20 cellular contexts compared by ENCODE assay signal in the genomic region with DNA sequence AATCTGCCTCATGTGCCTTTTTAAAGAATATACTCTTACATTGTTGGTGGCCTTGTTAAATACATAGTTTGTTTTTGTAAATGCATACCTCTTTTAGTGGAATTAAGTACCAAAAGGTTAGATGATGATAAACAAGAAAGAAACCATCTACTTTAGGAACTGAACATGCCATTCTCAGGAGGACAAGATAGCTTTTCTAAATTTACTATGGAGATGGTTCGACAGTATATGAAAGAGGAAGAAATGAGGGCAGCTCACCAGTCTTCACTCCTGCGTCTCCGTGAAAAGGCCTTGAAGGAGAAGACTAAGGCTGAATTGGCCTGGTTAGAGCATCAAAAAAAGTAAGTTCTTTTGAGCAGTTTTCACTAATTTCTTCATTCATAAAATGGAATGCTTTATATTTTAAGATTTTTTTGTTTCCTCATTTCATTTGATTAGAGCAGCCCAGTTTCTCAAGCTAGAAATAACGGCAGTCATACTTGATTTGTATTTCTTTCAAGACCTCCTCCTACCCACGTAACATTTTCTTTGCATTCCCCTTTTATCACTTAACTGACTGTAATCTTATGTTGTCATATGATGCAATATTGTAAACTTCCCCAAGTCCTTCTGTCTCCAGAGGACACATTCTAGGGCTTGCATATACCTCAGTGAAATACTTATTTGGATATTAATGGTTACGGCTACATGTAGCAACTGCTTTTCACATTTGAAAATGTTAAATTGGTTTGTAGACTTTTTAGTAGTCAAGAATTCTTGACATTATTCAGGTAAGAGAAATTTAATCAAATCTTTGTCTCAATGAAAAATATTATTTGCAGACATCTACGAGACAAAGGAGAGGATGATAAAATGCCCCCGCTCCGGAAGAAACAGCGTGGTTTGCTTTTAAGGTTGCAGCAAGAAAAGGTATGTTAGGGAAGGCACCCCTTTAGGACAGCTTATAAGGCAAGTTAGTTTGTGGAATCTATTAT.
"Had no signal": no experiment of that assay in that cellular context is flagged by ENCODE, and none has a peak within 500 bp of the region (broad histone marks: within the 10 kb centered on the region; RNA-seq: fewer than 3 reads in every experiment).

No MANE protein-coding gene starts in this region.

- FAIRE-seq: endothelial cell of umbilical vein had no signal

- H3K27ac Mint-ChIP-seq: activated B cell treated with CpG ODN at 0.5 μM for 24 hours; activated CD8-positive, alpha-beta T cell treated with anti-CD3 and anti-CD28 coated beads for 36 hours; activated naive CD8-positive, alpha-beta T cell; nephron had no signal

- H3K4me1 ChIP-seq: esophagus squamous epithelium, foreskin keratinocyte, prostate gland had no signal

- H3K4me3 Mint-ChIP-seq: activated B cell treated with CpG ODN at 0.5 μM for 24 hours; activated CD8-positive, alpha-beta T cell treated with anti-CD3 and anti-CD28 coated beads for 36 hours; activated naive CD8-positive, alpha-beta T cell; activated T-cell treated with anti-CD3 and anti-CD28 coated beads, Interleukin-2, amount 50 U/mL, for 4 hours; central memory CD8-positive, alpha-beta T cell; nephron had no signal

- H3K4me1 Mint-ChIP-seq: central memory CD8-positive, alpha-beta T cell; nephron had no signal

- H3K27me3 ChIP-seq: brain microvascular endothelial cell, esophagus squamous epithelium, foreskin keratinocyte, spleen had no signal

- H3K4me3 ChIP-seq: esophagus squamous epithelium, prostate gland, spleen, thoracic aorta had no signal

- H3K27ac ChIP-seq: brain microvascular endothelial cell, esophagus squamous epithelium, foreskin keratinocyte, prostate gland, spleen, thoracic aorta had no signal

- H3K27me3 Mint-ChIP-seq: activated B cell treated with CpG ODN at 0.5 μM for 24 hours; activated CD8-positive, alpha-beta T cell treated with anti-CD3 and anti-CD28 coated beads for 36 hours; activated naive CD8-positive, alpha-beta T cell; central memory CD8-positive, alpha-beta T cell had no signal

- H3K9me3 ChIP-seq: esophagus squamous epithelium, prostate gland, spleen, thoracic aorta had no signal

- ATAC-seq: activated CD8-positive, alpha-beta T cell treated with anti-CD3 and anti-CD28 coated beads for 36 hours; activated T-cell treated with anti-CD3 and anti-CD28 coated beads, Interleukin-2, amount 50 U/mL, for 4 hours; foreskin keratinocyte; sciatic nerve had no signal

- DNase-seq: activated B cell treated with CpG ODN at 0.5 μM for 24 hours; activated CD4-positive, alpha-beta T cell treated with anti-CD3 and anti-CD28 coated beads for 48 hours; activated CD8-positive, alpha-beta T cell treated with anti-CD3 and anti-CD28 coated beads for 36 hours; activated effector memory CD4-positive, alpha-beta T cell treated with Interleukin-2 at 50 U/mL for 16 hours; activated T-cell treated with anti-CD3 and anti-CD28 coated beads, Interleukin-2, amount 50 U/mL, for 4 hours; anterior cingulate cortex; brain microvascular endothelial cell; cortex of kidney; effector CD8-positive, alpha-beta T cell; esophagus squamous epithelium; foreskin keratinocyte; glutamatergic neuron; spleen had no signal

- H3K36me3 ChIP-seq: prostate gland had no signal
